Comparison of ENCODE assay signal across 8 cellular contexts in genomic region chr1:212609701-212610574, GRCh38. TPM values are rescaled to one million over a fixed set of nuclear protein-coding genes. Genes with fewer than 3 reads are reported as not detected.
A peak's percentile ranks its signal among the peaks of the same experiment; 100 is the strongest.
DNase-seq lines count a peak whose midpoint lies in the region; ATAC-seq and TF ChIP-seq lines count a peak whose summit lies in the region.

No MANE protein-coding gene starts in this region.

- peak overlapping the region; percentile 96 for H3K27ac Mint-ChIP-seq in activated CD8-positive, alpha-beta memory T cell treated with anti-CD3 and anti-CD28 coated beads, Interleukin-2, amount 10 ng/mL, durations not matched to agents 7 days and 5 days

- H3K4me1 Mint-ChIP-seq in activated CD8-positive, alpha-beta memory T cell treated with anti-CD3 and anti-CD28 coated beads, Interleukin-2, amount 10 ng/mL, durations not matched to agents 7 days and 5 days, result peaks cover 63% of the 10 kb centered on the region

- TF ChIP-seq CTCF in RWPE2 (IDR thresholded peaks at IDR 0.05; ENCODE audit: poor library complexity, severe bottlenecking), result no peak
- no peak for TF ChIP-seq CTCF in psoas muscle (IDR thresholded peaks at IDR 0.05)

- H3K4me3 ChIP-seq in RWPE2 (ENCODE audit: severe bottlenecking) (peak overlapping the region; percentile 56), esophagus (ENCODE audit: low read depth in 1 of 2, low read length in 2 of 2) (peak overlapping the region; percentile 62 to 72), psoas muscle (peak overlapping the region; percentile 81)

- no peak for ATAC-seq in activated CD8-positive, alpha-beta memory T cell treated with anti-CD3 and anti-CD28 coated beads, Interleukin-2, amount 10 ng/mL, durations not matched to agents 7 days and 5 days
- ATAC-seq in RWPE2 (ENCODE audit: low read depth) (no peak), psoas muscle (no peak)

- no peak overlapping the region for H3K27ac ChIP-seq in RWPE2 (ENCODE audit: poor library complexity, severe bottlenecking)
- peak overlapping the region in 1 of 2 donors; percentile 94 for H3K27ac ChIP-seq in esophagus (ENCODE audit: low read depth in 2 of 2, low read length in 1 of 2)
- peak overlapping the region; percentile 87 for H3K27ac ChIP-seq in psoas muscle

- H3K4me3 Mint-ChIP-seq in activated CD8-positive, alpha-beta memory T cell treated with anti-CD3 and anti-CD28 coated beads, Interleukin-2, amount 10 ng/mL, durations not matched to agents 7 days and 5 days, result peak overlapping the region; percentile 90

- no peaks in the 10 kb centered on the region for H3K9me3 ChIP-seq in RWPE2 (ENCODE audit: severe bottlenecking)
- no peaks in the 10 kb centered on the region for H3K9me3 ChIP-seq in esophagus (ENCODE audit: control insufficient read depth in 2 of 2, insufficient read depth in 1 of 2, low read depth in 1 of 2, low read length in 1 of 2)
- no peaks in the 10 kb centered on the region for H3K9me3 ChIP-seq in psoas muscle

- H3K36me3 ChIP-seq in RWPE2 (ENCODE audit: low read depth), result no peaks in the 10 kb centered on the region
- H3K36me3 ChIP-seq in esophagus (ENCODE audit: control insufficient read depth in 2 of 2, insufficient read depth in 2 of 2, low read length in 1 of 2), result peaks cover 0 to under 1% of the 10 kb centered on the region in 2 donors
- H3K36me3 ChIP-seq in psoas muscle (ENCODE audit: insufficient read depth in 1 of 2, low read depth in 1 of 2), result peaks cover 0 to 9% of the 10 kb centered on the region in 2 donors

- CTCF ChIA-PET in activated CD8-positive, alpha-beta memory T cell treated with anti-CD3 and anti-CD28 coated beads, Interleukin-2, amount 10 ng/mL, durations not matched to agents 7 days and 5 days (lab: Charles Lee), result interaction anchor here (0.6 to 4.8 kb wide), 7 partner anchors 13 to 171 kb away, joined by 3 to 34 read pairs (median 4); no protein-coding TSS in a partner anchor

- H3K4me1 ChIP-seq in RWPE2 (ENCODE audit: insufficient read depth, poor library complexity, severe bottlenecking) (peaks cover 3% of the 10 kb centered on the region), esophagus (ENCODE audit: control insufficient read depth in 2 of 2, insufficient read depth in 2 of 2, low read length in 1 of 2) (peaks cover 2 to 3% of the 10 kb centered on the region in 2 donors), psoas muscle (peaks cover 24% of the 10 kb centered on the region)

- H3K36me3 Mint-ChIP-seq in activated CD8-positive, alpha-beta memory T cell treated with anti-CD3 and anti-CD28 coated beads, Interleukin-2, amount 10 ng/mL, durations not matched to agents 7 days and 5 days, result peaks cover 23% of the 10 kb centered on the region

- no peaks in the 10 kb centered on the region for H3K9me3 Mint-ChIP-seq in activated CD8-positive, alpha-beta memory T cell treated with anti-CD3 and anti-CD28 coated beads, Interleukin-2, amount 10 ng/mL, durations not matched to agents 7 days and 5 days (ENCODE audit: low read depth)

- H3K27me3 ChIP-seq in RWPE2 (ENCODE audit: insufficient read depth, poor library complexity, severe bottlenecking), result peaks cover 30% of the 10 kb centered on the region
- H3K27me3 ChIP-seq in esophagus (ENCODE audit: control insufficient read depth in 1 of 2, insufficient read depth in 2 of 2, low read length in 2 of 2), result no peaks in the 10 kb centered on the region
- H3K27me3 ChIP-seq in psoas muscle (ENCODE audit: insufficient read depth in 3 of 3, low read length in 2 of 3), result peaks cover 0 to 27% (median 11%) of the 10 kb centered on the region in 3 donors

- intact Hi-C loops in psoas muscle (cut with DNase I), result loop anchor here (5.0 to 10.0 kb wide), 3 partner anchors 48 to 133 kb away; no protein-coding TSS in a partner anchor

- H3K27me3 Mint-ChIP-seq in activated CD8-positive, alpha-beta memory T cell treated with anti-CD3 and anti-CD28 coated beads, Interleukin-2, amount 10 ng/mL, durations not matched to agents 7 days and 5 days, result peaks cover 25% of the 10 kb centered on the region

- 24 to 25% methylated on average over 20 of the region's 20 CpGs for WGBS in esophagus, 2 donors
- 25 to 30% (median 28%) methylated on average over 20 of the region's 20 CpGs for WGBS in psoas muscle, 3 donors

- DNase-seq in activated CD8-positive, alpha-beta memory T cell treated with anti-CD3 and anti-CD28 coated beads, Interleukin-2, amount 10 ng/mL, durations not matched to agents 7 days and 5 days, result no peak
- DNase-seq in activated CD8-positive, alpha-beta memory T cell treated with anti-CD3 and anti-CD28 coated beads, Interleukin-2, amount 50 U/mL, for 4 hours, result no peak
- DNase-seq in RWPE2 (ENCODE audit: low spot score) (no peak), psoas muscle (no peak), cortex of kidney (lab: John Stamatoyannopoulos, UW) (no peak), D341Med (ENCODE audit: low spot score) (no peak)
- DNase-seq in activated CD8-positive, alpha-beta memory T cell treated with anti-CD3 and anti-CD28 coated beads, Interleukin-2, amount 50 U/mL, for 48 hours, result no peak

RNA-seq across cellular contexts. Expression of gene ATF3, which starts 1.4 kb away (rescaled TPM):
- total RNA-seq in activated CD8-positive, alpha-beta memory T cell treated with anti-CD3 and anti-CD28 coated beads, Interleukin-2, amount 10 ng/mL, durations not matched to agents 7 days and 5 days, result 10 to 100 TPM; 21.3 to 36.5 TPM
- polyA plus RNA-seq in esophagus (1 to 10 TPM; 4.7 to 9.2 TPM), psoas muscle (10 to 100 TPM in 2 of 3 donors, 1 to 10 TPM in 1; 6.6 to 29.2 (median 10.1) TPM)
- 10 to 100 TPM; 13.5 to 51.3 (median 26.3) TPM for total RNA-seq in psoas muscle
